ENCODE assay signal across 29 cellular contexts in genomic region chr5:134430001-134430569, GRCh38. TPM values are rescaled to one million over a fixed set of nuclear protein-coding genes. Genes with fewer than 3 reads are reported as not detected.
DNase-seq lines count a peak whose midpoint lies in the region; ATAC-seq and TF ChIP-seq lines count a peak whose summit lies in the region.
"Had no signal": no experiment of that assay in that cellular context is flagged by ENCODE, and none has a peak within 500 bp of the region (broad histone marks: within the 10 kb centered on the region; RNA-seq: fewer than 3 reads in every experiment).

No MANE protein-coding gene starts in this region.

- DNase-seq in activated CD8-positive, alpha-beta memory T cell treated with anti-CD3 and anti-CD28 coated beads, Interleukin-2, amount 10 ng/mL, durations not matched to agents 7 days and 5 days, result no peak
- no peak for DNase-seq in activated CD8-positive, alpha-beta memory T cell treated with anti-CD3 and anti-CD28 coated beads, Interleukin-2, amount 50 U/mL, for 4 hours
- DNase-seq in WERI-Rb-1 (peak; percentile 95), retina (no peak), NCI-H1092 treated with DMSO at 0.1 percent for 48 hours (lab: John Stamatoyannopoulos, UW) (no peak)
- DNase-seq: 8988T; activated CD4-positive, CD25-positive, alpha-beta regulatory T cell treated with anti-CD3 and anti-CD28 coated beads, Interleukin-2, amount 50 U/mL, for 72 hours; activated CD8-positive, alpha-beta T cell treated with anti-CD3 and anti-CD28 coated beads for 36 hours; activated T-cell treated with anti-CD3 and anti-CD28 coated beads, Interleukin-2, amount 50 U/mL, for 1 hour; CD4-positive, alpha-beta memory T cell; DND-41; effector CD8-positive, alpha-beta T cell; mammary epithelial cell; NCI-H1417 treated with DMSO at 0.1 percent for 48 hours; NCI-H526 treated with DMSO at 0.1 percent for 48 hours; nucleus accumbens; PC-3; SHP77; small intestine; stimulated activated naive CD8-positive, alpha-beta T cell treated with anti-CD3 and anti-CD28 coated beads, Interleukin-15, amount 100 ng/mL, for 72 hours; SW 1271 had no signal

- H3K9ac ChIP-seq in iPS-20b (ENCODE audit: low read depth, low read length), result peak overlapping the region; percentile 15; the same call in 1 of the 2 replicates

- H3K27me3 ChIP-seq in WERI-Rb-1 (ENCODE audit: insufficient read depth, low read depth, severe bottlenecking) (no peaks in the 10 kb centered on the region), iPS-20b (ENCODE audit: insufficient read depth, low read length) (no peaks in the 10 kb centered on the region)

- no peaks in the 10 kb centered on the region for H3K36me3 Mint-ChIP-seq in activated CD8-positive, alpha-beta memory T cell treated with anti-CD3 and anti-CD28 coated beads, Interleukin-2, amount 10 ng/mL, durations not matched to agents 7 days and 5 days
- H3K36me3 Mint-ChIP-seq: brain; CD4-positive, alpha-beta memory T cell had no signal

- H3K27me3 Mint-ChIP-seq in activated CD8-positive, alpha-beta memory T cell treated with anti-CD3 and anti-CD28 coated beads, Interleukin-2, amount 10 ng/mL, durations not matched to agents 7 days and 5 days, result peaks cover 10% of the 10 kb centered on the region
- H3K27me3 Mint-ChIP-seq: activated CD8-positive, alpha-beta T cell treated with anti-CD3 and anti-CD28 coated beads for 36 hours; CD4-positive, alpha-beta memory T cell; stimulated activated naive CD8-positive, alpha-beta T cell treated with anti-CD3 and anti-CD28 coated beads, Interleukin-15, amount 100 ng/mL, for 72 hours had no signal

- no peak overlapping the region for H3K27ac Mint-ChIP-seq in activated CD8-positive, alpha-beta memory T cell treated with anti-CD3 and anti-CD28 coated beads, Interleukin-2, amount 10 ng/mL, durations not matched to agents 7 days and 5 days
- H3K27ac Mint-ChIP-seq: activated CD8-positive, alpha-beta T cell treated with anti-CD3 and anti-CD28 coated beads for 36 hours; CD4-positive, alpha-beta memory T cell; stimulated activated naive CD8-positive, alpha-beta T cell treated with anti-CD3 and anti-CD28 coated beads, Interleukin-15, amount 100 ng/mL, for 72 hours had no signal

- peaks cover 33% of the 10 kb centered on the region for H3K4me1 ChIP-seq in iPS-20b (ENCODE audit: insufficient read depth, low read length)
- H3K4me1 ChIP-seq: gastroesophageal sphincter, tibial nerve had no signal

- CTCF ChIA-PET in activated CD8-positive, alpha-beta memory T cell treated with anti-CD3 and anti-CD28 coated beads, Interleukin-2, amount 10 ng/mL, durations not matched to agents 7 days and 5 days (lab: Charles Lee), result interaction anchor here (1.1 to 2.2 kb wide), 3 partner anchors 65 to 246 kb away, joined by 3 to 11 read pairs (median 3); no protein-coding TSS in a partner anchor

- H3K9me3 ChIP-seq in WERI-Rb-1 (ENCODE audit: severe bottlenecking) (no peaks in the 10 kb centered on the region), iPS-20b (ENCODE audit: insufficient read depth, low read depth, low read length) (no peaks in the 10 kb centered on the region)
- H3K9me3 ChIP-seq: gastroesophageal sphincter, tibial nerve had no signal

- peak overlapping the region; percentile 78 for H3K27ac ChIP-seq in WERI-Rb-1
- H3K27ac ChIP-seq in iPS-20b (ENCODE audit: low read length), result peak overlapping the region; percentile 22
- H3K27ac ChIP-seq: gastroesophageal sphincter, tibial nerve had no signal

- no peak overlapping the region for H3K4me3 Mint-ChIP-seq in activated CD8-positive, alpha-beta memory T cell treated with anti-CD3 and anti-CD28 coated beads, Interleukin-2, amount 10 ng/mL, durations not matched to agents 7 days and 5 days
- H3K4me3 Mint-ChIP-seq: activated CD8-positive, alpha-beta T cell treated with anti-CD3 and anti-CD28 coated beads for 36 hours; brain; CD4-positive, alpha-beta memory T cell; stimulated activated naive CD8-positive, alpha-beta T cell treated with anti-CD3 and anti-CD28 coated beads, Interleukin-15, amount 100 ng/mL, for 72 hours had no signal

- H3K36me3 ChIP-seq in WERI-Rb-1, result no peaks in the 10 kb centered on the region
- peaks cover 4% of the 10 kb centered on the region; the same call in 1 of the 2 replicates for H3K36me3 ChIP-seq in iPS-20b (ENCODE audit: insufficient read depth, low read depth, low read length)
- H3K36me3 ChIP-seq: gastroesophageal sphincter, tibial nerve had no signal

- TF ChIP-seq CTCF in WERI-Rb-1 (IDR thresholded peaks at IDR 0.05; ENCODE audit: low read depth, low read length), result no peak

- no peaks in the 10 kb centered on the region for H3K9me3 Mint-ChIP-seq in activated CD8-positive, alpha-beta memory T cell treated with anti-CD3 and anti-CD28 coated beads, Interleukin-2, amount 10 ng/mL, durations not matched to agents 7 days and 5 days (ENCODE audit: low read depth)
- H3K9me3 Mint-ChIP-seq: activated CD8-positive, alpha-beta T cell treated with anti-CD3 and anti-CD28 coated beads for 36 hours; brain; CD4-positive, alpha-beta memory T cell; stimulated activated naive CD8-positive, alpha-beta T cell treated with anti-CD3 and anti-CD28 coated beads, Interleukin-15, amount 100 ng/mL, for 72 hours had no signal

- peak; percentile 16 for ATAC-seq in activated CD8-positive, alpha-beta memory T cell treated with anti-CD3 and anti-CD28 coated beads, Interleukin-2, amount 10 ng/mL, durations not matched to agents 7 days and 5 days
- ATAC-seq in HG03378 (IDR thresholded peaks at IDR 0.05; ENCODE audit: unreplicated experiment) (no peak), GM18907 (IDR thresholded peaks at IDR 0.05; ENCODE audit: unreplicated experiment) (no peak)
- ATAC-seq: activated CD8-positive, alpha-beta T cell treated with anti-CD3 and anti-CD28 coated beads for 36 hours; esophagus mucosa; gastroesophageal sphincter; HCT116; PC-3; stimulated activated naive CD8-positive, alpha-beta T cell treated with anti-CD3 and anti-CD28 coated beads, Interleukin-15, amount 100 ng/mL, for 72 hours had no signal

- peaks cover 13% of the 10 kb centered on the region for H3K4me1 Mint-ChIP-seq in activated CD8-positive, alpha-beta memory T cell treated with anti-CD3 and anti-CD28 coated beads, Interleukin-2, amount 10 ng/mL, durations not matched to agents 7 days and 5 days
- H3K4me1 Mint-ChIP-seq: CD4-positive, alpha-beta memory T cell had no signal

- no peak overlapping the region for H3K4me3 ChIP-seq in WERI-Rb-1 (ENCODE audit: low read depth, low read length)
- H3K4me3 ChIP-seq in iPS-20b (ENCODE audit: low read length), result peak overlapping the region; percentile 46; the same call in 1 of the 2 replicates
- H3K4me3 ChIP-seq: gastroesophageal sphincter, tibial nerve had no signal

RNA-seq across cellular contexts. Expression of gene CDKN2AIPNL, which starts 18.4 kb away (rescaled TPM):
- 10 to 100 TPM; 28.0 to 33.8 TPM for total RNA-seq in activated CD8-positive, alpha-beta memory T cell treated with anti-CD3 and anti-CD28 coated beads, Interleukin-2, amount 10 ng/mL, durations not matched to agents 7 days and 5 days

RNA-seq across cellular contexts. Expression of gene UBE2B, which starts 58.7 kb away (rescaled TPM):
- total RNA-seq in activated CD8-positive, alpha-beta memory T cell treated with anti-CD3 and anti-CD28 coated beads, Interleukin-2, amount 10 ng/mL, durations not matched to agents 7 days and 5 days, result 10 to 100 TPM; 74.6 to 84.8 TPM
